In genomic region chr9:98210435-98210834, GRCh38 we compare ENCODE assay signal across 28 cellular contexts.
"Had no signal": no experiment of that assay in that cellular context is flagged by ENCODE, and none has a peak within 500 bp of the region (broad histone marks: within the 10 kb centered on the region; RNA-seq: fewer than 3 reads in every experiment).

No MANE protein-coding gene starts in this region.

- DNase-seq: activated CD4-positive, alpha-beta T cell treated with anti-CD3 and anti-CD28 coated beads for 36 hours; activated CD4-positive, alpha-beta T cell treated with anti-CD3 and anti-CD28 coated beads, Interleukin-2, amount 10 ng/mL, durations not matched to agents 7 days and 5 days; activated CD4-positive, alpha-beta T cell treated with anti-CD3 and anti-CD28 coated beads, Interleukin-2, amount 50 U/mL, for 48 hours; activated CD8-positive, alpha-beta T cell treated with anti-CD3 and anti-CD28 coated beads, Interleukin-2, amount 10 ng/mL, durations not matched to agents 7 days and 5 days; activated naive CD4-positive, alpha-beta T cell treated with anti-CD3 and anti-CD28 coated beads, Interleukin-2, amount 10 ng/mL, durations not matched to agents 7 days and 5 days; activated naive CD8-positive, alpha-beta T cell treated with anti-CD3 and anti-CD28 coated beads for 36 hours; activated T-cell treated with anti-CD3 and anti-CD28 coated beads, Interleukin-2, amount 50 U/mL, for 24 hours; amniotic stem cell; brain microvascular endothelial cell; central memory CD4-positive, alpha-beta T cell; Karpas-422; NCI-H1105; NCI-H1417 treated with DMSO at 0.1 percent for 48 hours; NCI-H187 treated with DMSO at 0.1 percent for 48 hours; NCI-H2081; NCI-H2171 treated with DMSO at 0.1 percent for 48 hours; NCI-H2227 treated with DMSO at 0.1 percent for 48 hours; NCI-H446; NCI-H524; NCI-H69; NK-92 treated with Interleukin-12 subunit alpha and Interleukin-12 subunit beta, amount 100 ng/mL, for 24 hours; PC-9; SHP77; SJCRH30; T1000 had no signal

- H3K27ac Mint-ChIP-seq: activated CD4-positive, alpha-beta T cell treated with anti-CD3 and anti-CD28 coated beads for 36 hours; activated CD8-positive, alpha-beta T cell treated with anti-CD3 and anti-CD28 coated beads, Interleukin-2, amount 10 ng/mL, durations not matched to agents 7 days and 5 days; activated naive CD4-positive, alpha-beta T cell treated with anti-CD3 and anti-CD28 coated beads, Interleukin-2, amount 10 ng/mL, durations not matched to agents 7 days and 5 days; activated naive CD8-positive, alpha-beta T cell treated with anti-CD3 and anti-CD28 coated beads for 36 hours; activated T-cell treated with anti-CD3 and anti-CD28 coated beads, Interleukin-2, amount 50 U/mL, for 24 hours; WTC11 had no signal

- H3K4me3 Mint-ChIP-seq: activated CD4-positive, alpha-beta T cell treated with anti-CD3 and anti-CD28 coated beads for 36 hours; activated CD4-positive, alpha-beta T cell treated with anti-CD3 and anti-CD28 coated beads, Interleukin-2, amount 10 ng/mL, durations not matched to agents 7 days and 5 days; activated CD8-positive, alpha-beta T cell treated with anti-CD3 and anti-CD28 coated beads, Interleukin-2, amount 10 ng/mL, durations not matched to agents 7 days and 5 days; activated naive CD4-positive, alpha-beta T cell treated with anti-CD3 and anti-CD28 coated beads, Interleukin-2, amount 10 ng/mL, durations not matched to agents 7 days and 5 days; activated naive CD8-positive, alpha-beta T cell treated with anti-CD3 and anti-CD28 coated beads for 36 hours; activated T-cell treated with anti-CD3 and anti-CD28 coated beads, Interleukin-2, amount 50 U/mL, for 24 hours; WTC11 had no signal

- H3K9me3 ChIP-seq: SJCRH30 had no signal

- ATAC-seq: activated CD4-positive, alpha-beta T cell treated with anti-CD3 and anti-CD28 coated beads for 36 hours; activated CD4-positive, CD25-positive, alpha-beta regulatory T cell treated with anti-CD3 and anti-CD28 coated beads, Interleukin-2, amount 50 U/mL, for 24 hours; activated CD8-positive, alpha-beta T cell treated with anti-CD3 and anti-CD28 coated beads, Interleukin-2, amount 10 ng/mL, durations not matched to agents 7 days and 5 days; WTC11 had no signal

- H3K27me3 Mint-ChIP-seq: activated CD4-positive, alpha-beta T cell treated with anti-CD3 and anti-CD28 coated beads for 36 hours; activated CD4-positive, alpha-beta T cell treated with anti-CD3 and anti-CD28 coated beads, Interleukin-2, amount 10 ng/mL, durations not matched to agents 7 days and 5 days; activated naive CD4-positive, alpha-beta T cell treated with anti-CD3 and anti-CD28 coated beads, Interleukin-2, amount 10 ng/mL, durations not matched to agents 7 days and 5 days; activated naive CD8-positive, alpha-beta T cell treated with anti-CD3 and anti-CD28 coated beads for 36 hours; activated T-cell treated with anti-CD3 and anti-CD28 coated beads, Interleukin-2, amount 50 U/mL, for 24 hours had no signal

- H2AFZ ChIP-seq: PC-9 had no signal

- H3K27me3 ChIP-seq: brain microvascular endothelial cell had no signal

- H3K4me3 ChIP-seq: PC-9, SJCRH30, SK-N-MC had no signal

- H3K27ac ChIP-seq: brain microvascular endothelial cell, PC-9, SJCRH30, SK-N-MC had no signal

- H3K9me3 Mint-ChIP-seq: activated CD4-positive, alpha-beta T cell treated with anti-CD3 and anti-CD28 coated beads, Interleukin-2, amount 10 ng/mL, durations not matched to agents 7 days and 5 days; activated naive CD4-positive, alpha-beta T cell treated with anti-CD3 and anti-CD28 coated beads, Interleukin-2, amount 10 ng/mL, durations not matched to agents 7 days and 5 days; activated naive CD8-positive, alpha-beta T cell treated with anti-CD3 and anti-CD28 coated beads for 36 hours; activated T-cell treated with anti-CD3 and anti-CD28 coated beads, Interleukin-2, amount 50 U/mL, for 24 hours had no signal

- H3K36me3 Mint-ChIP-seq: activated naive CD8-positive, alpha-beta T cell treated with anti-CD3 and anti-CD28 coated beads for 36 hours had no signal

- H3K4me2 ChIP-seq: PC-9 had no signal
